ENCODE assay signal across 10 cellular contexts in genomic region chr10:119166564-119166963, GRCh38. TPM values are rescaled to one million over a fixed set of nuclear protein-coding genes. Genes with fewer than 3 reads are reported as not detected.
DNase-seq lines count a peak whose midpoint lies in the region; ATAC-seq, FAIRE-seq and TF ChIP-seq lines count a peak whose summit lies in the region.
"Had no signal": no experiment of that assay in that cellular context is flagged by ENCODE, and none has a peak within 500 bp of the region (broad histone marks: within the 10 kb centered on the region; RNA-seq: fewer than 3 reads in every experiment).

No MANE protein-coding gene starts in this region.

- peak; percentile 70 for FAIRE-seq in K562 (lab: Jason Lieb, UNC)
- no peak for FAIRE-seq in urothelium cell line (lab: Jason Lieb, UNC)

- CTCF ChIA-PET in CD8-positive, alpha-beta memory T cell (lab: Charles Lee), result no interaction called here
- CTCF ChIA-PET in K562 (lab: Yijun Ruan, JAX; ENCODE audit: low intra/inter-chr PET ratio), result no interaction called here

- peaks cover 0 to 1% of the 10 kb centered on the region in 2 donors for H3K27me3 Mint-ChIP-seq in CD8-positive, alpha-beta memory T cell
- H3K27me3 Mint-ChIP-seq in neural progenitor cell (ENCODE audit: insufficient read depth, low read depth), result peaks cover 2% of the 10 kb centered on the region

- peaks cover 14% of the 10 kb centered on the region for H3K36me3 ChIP-seq in CD8-positive, alpha-beta memory T cell (ENCODE audit: insufficient read depth, low read length)
- peaks cover 51% of the 10 kb centered on the region for H3K36me3 ChIP-seq in K562 (ENCODE audit: control insufficient read depth, insufficient read depth, low read length)
- peaks cover 4% of the 10 kb centered on the region for H3K36me3 ChIP-seq in neural progenitor cell

- H3K9ac ChIP-seq in K562 (ENCODE audit: insufficient read depth in 1 of 2, low read depth in 2 of 2, low read length in 2 of 2), result peak overlapping the region; percentile 82 to 95; a peak in 3 of 4 replicates
- H3K9ac ChIP-seq in neural progenitor cell, result no peak overlapping the region

- no peaks in the 10 kb centered on the region for H3K9me1 ChIP-seq in K562 (ENCODE audit: control insufficient read depth, insufficient read depth, low read length)

- DNase-seq in CD8-positive, alpha-beta memory T cell, result no peak
- DNase-seq in KBM-7 (peak; percentile 27), K562 (ENCODE audit: extremely low read depth in 1 of 4, low spot score in 3 of 4) (peak in 1 of 4 experiments; percentile 49), neural progenitor cell (ENCODE audit: low spot score) (no peak), urothelium cell line (ENCODE audit: low spot score) (no peak), T1000 (lab: John Stamatoyannopoulos, UW) (no peak)
- DNase-seq: NCI-H1694; stimulated activated naive CD4-positive, alpha-beta T cell treated with Interleukin-2 at 50 U/mL for 16 hours had no signal

- peaks cover 16% of the 10 kb centered on the region for H3K4me1 ChIP-seq in CD8-positive, alpha-beta memory T cell (ENCODE audit: insufficient read depth, low read length)
- peaks cover 36 to 43% of the 10 kb centered on the region in 2 experiments for H3K4me1 ChIP-seq in K562 (replicated peaks in 1 of 2; ENCODE audit: control insufficient read depth in 2 of 2, insufficient read depth in 2 of 2, low read length in 2 of 2)
- H3K4me1 ChIP-seq in neural progenitor cell, result peaks cover 19% of the 10 kb centered on the region

- BruUV-seq in K562 (replicated peaks; lab: Mats Ljungman, UMichigan), result no TSS peak

- 14% methylated on average over 8 of the region's 8 CpGs for WGBS in K562 (ENCODE audit: insufficient coverage, low coverage, missing lambda C conversion rate)

- no peaks in the 10 kb centered on the region for H3K9me3 Mint-ChIP-seq in CD8-positive, alpha-beta memory T cell
- no peaks in the 10 kb centered on the region for H3K9me3 Mint-ChIP-seq in neural progenitor cell

- peak overlapping the region; percentile 83 to 94 (median 92) for H3K4me3 Mint-ChIP-seq in CD8-positive, alpha-beta memory T cell
- peak overlapping the region; percentile 91 for H3K4me3 Mint-ChIP-seq in neural progenitor cell

- intact Hi-C loops in K562 (cut with micrococcal nuclease), result no loop called here

- H4K20me1 ChIP-seq in K562 (replicated peaks; ENCODE audit: control insufficient read depth, insufficient read depth, low read length) (no peaks in the 10 kb centered on the region), neural progenitor cell (ENCODE audit: low read depth) (peaks cover 8% of the 10 kb centered on the region)

- H3K9me3 ChIP-seq in CD8-positive, alpha-beta memory T cell (ENCODE audit: low read length), result no peaks in the 10 kb centered on the region
- H3K9me3 ChIP-seq in K562 (replicated peaks; ENCODE audit: control insufficient read depth, insufficient read depth, low read depth, low read length) (no peaks in the 10 kb centered on the region), neural progenitor cell (ENCODE audit: low read depth) (no peaks in the 10 kb centered on the region)

- H2AFZ ChIP-seq in K562 (ENCODE audit: low read depth, low read length), result peak overlapping the region; percentile 89
- H2AFZ ChIP-seq in neural progenitor cell (replicated peaks), result no peak overlapping the region

- TF ChIP-seq EP300 in K562 (IDR thresholded peaks at IDR 0.05; ENCODE audit: low read length), result no peak

- H3K27ac ChIP-seq in CD8-positive, alpha-beta memory T cell (ENCODE audit: low read depth, low read length), result peak overlapping the region; percentile 72
- H3K27ac ChIP-seq in K562 (ENCODE audit: extremely low read depth, low read depth, low read length), result peak overlapping the region; percentile 97
- H3K27ac ChIP-seq in neural progenitor cell, result no peak overlapping the region

- no peak overlapping the region for H3K4me3 ChIP-seq in CD8-positive, alpha-beta memory T cell (ENCODE audit: low read length)
- H3K4me3 ChIP-seq in K562, result no peak overlapping the region
- peak overlapping the region; percentile 72 for H3K4me3 ChIP-seq in neural progenitor cell

- peaks cover 42% of the 10 kb centered on the region for H3K79me2 ChIP-seq in K562 (ENCODE audit: control insufficient read depth, insufficient read depth, low read length)
- no peaks in the 10 kb centered on the region for H3K79me2 ChIP-seq in neural progenitor cell (ENCODE audit: low read depth)

- H3K4me1 Mint-ChIP-seq in CD8-positive, alpha-beta memory T cell, result peaks cover 25 to 45% (median 25%) of the 10 kb centered on the region in 3 donors
- H3K4me1 Mint-ChIP-seq in neural progenitor cell, result peaks cover 19% of the 10 kb centered on the region

- peaks cover 5 to 54% (median 16%) of the 10 kb centered on the region in 3 donors for H3K36me3 Mint-ChIP-seq in CD8-positive, alpha-beta memory T cell
- H3K36me3 Mint-ChIP-seq in neural progenitor cell, result peaks cover 18% of the 10 kb centered on the region

- ATAC-seq in K562, result peak; percentile 4; the same call in 1 of the 3 replicates
- ATAC-seq in HG03175 (IDR thresholded peaks at IDR 0.05; ENCODE audit: unreplicated experiment), result no peak
- no peak for ATAC-seq in HG03565 (IDR thresholded peaks at IDR 0.05; ENCODE audit: unreplicated experiment)

- no peak for TF ChIP-seq CTCF in K562 (IDR thresholded peaks at IDR 0.05 in 2 of 3, conservative IDR thresholded peaks at IDR 0.05 in 1 of 3; ENCODE audit: insufficient read depth in 2 of 3, low read depth in 1 of 3, low read length in 3 of 3)
- TF ChIP-seq CTCF in neural progenitor cell (IDR thresholded peaks at IDR 0.05), result no peak

- peaks cover 45% of the 10 kb centered on the region for H3F3A ChIP-seq in neural progenitor cell (ENCODE audit: low read depth)

- TF ChIP-seq RAD21 in K562 (CRISPR knock-in tag; conservative IDR thresholded peaks at IDR 0.05 in 1 of 2, IDR thresholded peaks at IDR 0.05 in 1 of 2), result no peak

- in situ Hi-C loops in KBM-7 (cut with MboI; ENCODE audit: low pct_unique_long_range_greater_than_20kb, low sequenced_read_pairs), result no loop called here
- in situ Hi-C loops in K562 (cut with MboI), result no loop called here

- TF ChIP-seq POLR2A in K562 (conservative IDR thresholded peaks at IDR 0.05), result no peak; the same call in 1 of the 2 replicates

- no peaks in the 10 kb centered on the region for H3K27me3 ChIP-seq in CD8-positive, alpha-beta memory T cell (ENCODE audit: insufficient read depth, low read length, poor library complexity, severe bottlenecking)
- H3K27me3 ChIP-seq in K562 (ENCODE audit: control insufficient read depth in 2 of 2, insufficient read depth in 2 of 2, low read length in 2 of 2) (no peaks in the 10 kb centered on the region), neural progenitor cell (no peaks in the 10 kb centered on the region)

- H3K4me2 ChIP-seq in K562 (ENCODE audit: insufficient read depth, low read length), result peak overlapping the region; percentile 98
- H3K4me2 ChIP-seq in neural progenitor cell, result peak overlapping the region; percentile 74

- POLR2A ChIA-PET in CD8-positive, alpha-beta memory T cell (lab: Charles Lee), result interaction anchor here (0.6 to 1.9 kb wide), 2 partner anchors 376 to 418 kb away, joined by 4 to 5 read pairs; partner anchors contain the start of gene RGS10
- POLR2A ChIA-PET in K562 (lab: Yijun Ruan, JAX), result no interaction called here

- H3K27ac Mint-ChIP-seq in CD8-positive, alpha-beta memory T cell, result peak overlapping the region; percentile 81 to 97 (median 95)
- H3K27ac Mint-ChIP-seq in neural progenitor cell, result peak overlapping the region; percentile 44

RNA-seq across cellular contexts. Expression of gene SFXN4, which starts 1.1 kb away (rescaled TPM):
- 10 to 100 TPM; 48.2 to 52.3 TPM for total RNA-seq in CD8-positive, alpha-beta memory T cell
- 18.6 TPM for polyA plus RNA-seq in CD8-positive, alpha-beta memory T cell
- 49.1 and 58.2 TPM in 2 replicates for total RNA-seq in K562 (2011; cell fraction: chromatin; rRNA removed; ENCODE audit: low replicate concordance)
- 49.6 and 51.9 TPM in 2 replicates for total RNA-seq in K562 (2011; cell fraction: nucleolus; rRNA removed)
- total RNA-seq in K562 (2011; cell fraction: nucleoplasm; rRNA removed), result 56.2 and 59.0 TPM in 2 replicates
- total RNA-seq in K562 (2014; rRNA removed) (39.6 and 40.3 TPM in 2 replicates), K562 (2014; rRNA removed; fragmentation: Illumina TruSeq; extraction: Trizol) (48.9 and 51.5 TPM in 2 replicates), K562 (2015; rRNA removed; fragmentation: Illumina TruSeq; extraction: Trizol) (40.1 and 42.4 TPM in 2 replicates), K562 (2021) (44.9 and 46.0 TPM in 2 replicates), neural progenitor cell (ENCODE audit: low replicate concordance) (13.2 and 16.7 TPM in 2 replicates)
- polyA plus RNA-seq in K562 (2011; rRNA removed) (50.5 and 64.0 TPM in 2 replicates), K562 (2014; fragmentation: Illumina TruSeq; extraction: Trizol) (49.8 and 54.6 TPM in 2 replicates), K562 (2014; fragmentation: Nextera tagmentation; extraction: Ambion mirVana) (10 to 100 TPM; 80.6 to 97.8 TPM), K562 (2014; rRNA removed) (54.5 and 68.1 TPM in 2 replicates)
- 31.3 and 45.2 TPM in 2 replicates for polyA plus RNA-seq in K562 (2011; cell fraction: cytosol; rRNA removed)
- polyA plus RNA-seq in K562 (2011; cell fraction: nucleus; rRNA removed), result 31.2 and 39.9 TPM in 2 replicates
- polyA plus RNA-seq in K562 (2012), result 39.1 and 85.0 TPM in 2 replicates
- polyA minus RNA-seq in K562 (2011; rRNA and poly(A)+ RNA removed), result 36.1 and 36.6 TPM in 2 replicates
- polyA minus RNA-seq in K562 (2011; cell fraction: cytosol; rRNA and poly(A)+ RNA removed), result 19.7 and 23.7 TPM in 2 replicates
- polyA minus RNA-seq in K562 (2011; cell fraction: nucleus; rRNA and poly(A)+ RNA removed), result 16.7 and 21.1 TPM in 2 replicates

RNA-seq across cellular contexts. Expression of gene PRDX3, which starts 12.0 kb away (rescaled TPM):
- 100 to 1,000 TPM; 203 to 207 TPM for total RNA-seq in CD8-positive, alpha-beta memory T cell
- 83.3 TPM for polyA plus RNA-seq in CD8-positive, alpha-beta memory T cell
- total RNA-seq in K562 (2011; cell fraction: chromatin; rRNA removed; ENCODE audit: low replicate concordance), result 44.3 and 59.6 TPM in 2 replicates
- 47.8 and 52.9 TPM in 2 replicates for total RNA-seq in K562 (2011; cell fraction: nucleolus; rRNA removed)
- 68.3 and 84.1 TPM in 2 replicates for total RNA-seq in K562 (2011; cell fraction: nucleoplasm; rRNA removed)
- total RNA-seq in K562 (2014; rRNA removed) (122 and 154 TPM in 2 replicates), K562 (2014; rRNA removed; fragmentation: Illumina TruSeq; extraction: Trizol) (197 and 213 TPM in 2 replicates), K562 (2015; rRNA removed; fragmentation: Illumina TruSeq; extraction: Trizol) (163 and 171 TPM in 2 replicates), K562 (2021) (140 and 150 TPM in 2 replicates), neural progenitor cell (ENCODE audit: low replicate concordance) (338 and 405 TPM in 2 replicates)
- polyA plus RNA-seq in K562 (2011; rRNA removed) (268 and 325 TPM in 2 replicates), K562 (2014; fragmentation: Illumina TruSeq; extraction: Trizol) (172 and 173 TPM in 2 replicates), K562 (2014; fragmentation: Nextera tagmentation; extraction: Ambion mirVana) (100 to 1,000 TPM; 759 to 994 TPM), K562 (2014; rRNA removed) (143 and 194 TPM in 2 replicates)
- 94.1 and 162 TPM in 2 replicates for polyA plus RNA-seq in K562 (2011; cell fraction: cytosol; rRNA removed)
- 113 and 152 TPM in 2 replicates for polyA plus RNA-seq in K562 (2011; cell fraction: nucleus; rRNA removed)
- polyA plus RNA-seq in K562 (2012), result 161 and 163 TPM in 2 replicates
- 226 and 260 TPM in 2 replicates for polyA minus RNA-seq in K562 (2011; rRNA and poly(A)+ RNA removed)
- 61.8 and 87.3 TPM in 2 replicates for polyA minus RNA-seq in K562 (2011; cell fraction: cytosol; rRNA and poly(A)+ RNA removed)
- 26.0 and 46.5 TPM in 2 replicates for polyA minus RNA-seq in K562 (2011; cell fraction: nucleus; rRNA and poly(A)+ RNA removed)

RNA-seq across cellular contexts. Expression of gene GRK5, which starts 40.8 kb away (rescaled TPM):
- total RNA-seq in CD8-positive, alpha-beta memory T cell, result 10 to 100 TPM; 13.6 to 13.8 TPM
- 7.7 TPM for polyA plus RNA-seq in CD8-positive, alpha-beta memory T cell
- 0.88 and 1.4 TPM in 2 replicates for total RNA-seq in K562 (2011; cell fraction: chromatin; rRNA removed; ENCODE audit: low replicate concordance)
- total RNA-seq in K562 (2011; cell fraction: nucleolus; rRNA removed), result 0.39 and 0.83 TPM in 2 replicates
- total RNA-seq in K562 (2011; cell fraction: nucleoplasm; rRNA removed), result 0.31 and 0.59 TPM in 2 replicates
- total RNA-seq in K562 (2014; rRNA removed) (0.54 and 0.65 TPM in 2 replicates), K562 (2014; rRNA removed; fragmentation: Illumina TruSeq; extraction: Trizol) (0.47 and 0.51 TPM in 2 replicates), K562 (2015; rRNA removed; fragmentation: Illumina TruSeq; extraction: Trizol) (0.45 and 0.80 TPM in 2 replicates), K562 (2021) (0.73 and 1.0 TPM in 2 replicates), neural progenitor cell (ENCODE audit: low replicate concordance) (4.3 and 6.2 TPM in 2 replicates)
- polyA plus RNA-seq in K562 (2011; rRNA removed) (0.50 and 0.67 TPM in 2 replicates), K562 (2014; fragmentation: Illumina TruSeq; extraction: Trizol) (0.82 and 0.83 TPM in 2 replicates), K562 (2014; fragmentation: Nextera tagmentation; extraction: Ambion mirVana) (not detected), K562 (2014; rRNA removed) (0.31 and 0.46 TPM in 2 replicates)
- 0.31 and 0.55 TPM in 2 replicates for polyA plus RNA-seq in K562 (2011; cell fraction: cytosol; rRNA removed)
- 0.45 and 0.98 TPM in 2 replicates for polyA plus RNA-seq in K562 (2011; cell fraction: nucleus; rRNA removed)
- polyA plus RNA-seq in K562 (2012), result 0.59 and 0.68 TPM in 2 replicates
- 0.42 and 0.53 TPM in 2 replicates for polyA minus RNA-seq in K562 (2011; rRNA and poly(A)+ RNA removed)
- polyA minus RNA-seq in K562 (2011; cell fraction: cytosol; rRNA and poly(A)+ RNA removed), result not detected in 2 replicates
- polyA minus RNA-seq in K562 (2011; cell fraction: nucleus; rRNA and poly(A)+ RNA removed), result 0.44 and 0.54 TPM in 2 replicates
